In genomic region chr19:14563989-14564650, GRCh38 we compare ENCODE assay signal across 9 cellular contexts. TPM values are rescaled to one million over a fixed set of nuclear protein-coding genes. Genes with fewer than 3 reads are reported as not detected.
DNase-seq lines count a peak whose midpoint lies in the region; ATAC-seq, FAIRE-seq and TF ChIP-seq lines count a peak whose summit lies in the region.
"Had no signal": no experiment of that assay in that cellular context is flagged by ENCODE, and none has a peak within 500 bp of the region (broad histone marks: within the 10 kb centered on the region; RNA-seq: fewer than 3 reads in every experiment).

No MANE protein-coding gene starts in this region.

- H3K27me3 ChIP-seq in skeletal muscle tissue (ENCODE audit: control insufficient read depth in 3 of 3, insufficient read depth in 3 of 3, low read length in 3 of 3) = no peaks in the 10 kb centered on the region

- peak; percentile 82 for DNase-seq in GM12891 (ENCODE audit: insufficient read length, low spot score)
- peak; percentile 29 for DNase-seq in RPMI8226
- peak; percentile 53 for DNase-seq in cerebellar cortex (ENCODE audit: low spot score)
- DNase-seq in SKM-1 (lab: John Stamatoyannopoulos, UW; ENCODE audit: unreplicated experiment) = no peak
- DNase-seq in NCI-H2107 (lab: John Stamatoyannopoulos, UW) = no peak
- DNase-seq in NCI-H524 (lab: John Stamatoyannopoulos, UW) = no peak

- peak overlapping the region; percentile 10 to 99 (median 92) for H3K9ac ChIP-seq in skeletal muscle tissue (ENCODE audit: low read depth in 1 of 3, low read length in 3 of 3)

- H3K36me3 ChIP-seq in skeletal muscle tissue (ENCODE audit: control insufficient read depth in 3 of 3, insufficient read depth in 3 of 3, low read length in 3 of 3) = peaks cover 15 to 23% (median 22%) of the 10 kb centered on the region in 3 donors

- FAIRE-seq in GM12891 (lab: Jason Lieb, UNC) = no peak

- peak overlapping the region; percentile 68 to 82 (median 81) for H3K4me3 ChIP-seq in skeletal muscle tissue (ENCODE audit: low read length in 3 of 3)

- peak overlapping the region; percentile 99 for H3K27ac ChIP-seq in skeletal muscle tissue (ENCODE audit: low read depth, low read length)

- no peak for ATAC-seq in HG02763 (IDR thresholded peaks at IDR 0.05; ENCODE audit: unreplicated experiment)

- H3K9me3 ChIP-seq in skeletal muscle tissue (ENCODE audit: control insufficient read depth in 3 of 3, low read length in 3 of 3) = no peaks in the 10 kb centered on the region

- H3K4me1 ChIP-seq in skeletal muscle tissue (ENCODE audit: control insufficient read depth in 3 of 3, insufficient read depth in 3 of 3, low read length in 3 of 3) = peaks cover 39 to 45% (median 40%) of the 10 kb centered on the region in 3 donors

- no peak for TF ChIP-seq POLR2A in GM12891 (IDR thresholded peaks at IDR 0.05; ENCODE audit: low read depth, low read length)

TF ChIP-seq in GM12891, 5 proteins besides CTCF, POLR2A, EP300 and RAD21:
- TF ChIP-seq POU2F2 (IDR thresholded peaks at IDR 0.05; ENCODE audit: low read depth, low read length) = no peak
- TF ChIP-seq POLR2AphosphoS5 (IDR thresholded peaks at IDR 0.05; ENCODE audit: low read depth, low read length) = no peak
- no peak for TF ChIP-seq SPI1 (IDR thresholded peaks at IDR 0.05; ENCODE audit: low read depth, low read length)
- TF ChIP-seq PAX5 (IDR thresholded peaks at IDR 0.05; ENCODE audit: insufficient read depth, low read length, severe bottlenecking) = no peak
- TF ChIP-seq TAF1 (IDR thresholded peaks at IDR 0.05; ENCODE audit: low read depth, low read length) = no peak

RNA-seq across cellular contexts. Expression of gene NDUFB7, which starts 7.7 kb away (rescaled TPM):
- polyA plus RNA-seq in GM12891 (2012; ENCODE audit: low read depth, missing spikeins) = 194 TPM
- 525 TPM for total RNA-seq in skeletal muscle tissue

RNA-seq across cellular contexts. Expression of gene CLEC17A, which starts 18.8 kb away (rescaled TPM):
- 60.4 TPM for polyA plus RNA-seq in GM12891 (2012; ENCODE audit: low read depth, missing spikeins)
- total RNA-seq in skeletal muscle tissue = 0.52 TPM
- total RNA-seq: dermis microvascular lymphatic vessel endothelial cell had no signal

RNA-seq across cellular contexts. Expression of gene TECR, which starts 34.7 kb away (rescaled TPM):
- polyA plus RNA-seq in GM12891 (2012; ENCODE audit: low read depth, missing spikeins) = 50.2 TPM
- 83.0 TPM for total RNA-seq in skeletal muscle tissue

RNA-seq across cellular contexts. Expression of gene DNAJB1, which starts 45.9 kb away (rescaled TPM):
- 26.5 TPM for polyA plus RNA-seq in GM12891 (2012; ENCODE audit: low read depth, missing spikeins)
- 39.1 TPM for total RNA-seq in skeletal muscle tissue

Comparison
In these comparisons a context has a peak if more than half of its experiments do, and no peak if none do; other contexts are left out.
1. DNase-seq: peak in GM12891 (single experiment), RPMI8226 (single experiment) and cerebellar cortex (single experiment); none in SKM-1 (single experiment), NCI-H2107 (single experiment) and NCI-H524 (0 of 2).